Comparison of ENCODE assay signal across 20 cellular contexts in genomic region chr11:107719557-107720304, GRCh38. TPM values are rescaled to one million over a fixed set of nuclear protein-coding genes. Genes with fewer than 3 reads are reported as not detected.
DNase-seq lines count a peak whose midpoint lies in the region; ATAC-seq and TF ChIP-seq lines count a peak whose summit lies in the region.
"Had no signal": no experiment of that assay in that cellular context is flagged by ENCODE, and none has a peak within 500 bp of the region (broad histone marks: within the 10 kb centered on the region; RNA-seq: fewer than 3 reads in every experiment).

No MANE protein-coding gene starts in this region.

- no peak for TF ChIP-seq CTCF in RWPE2 (IDR thresholded peaks at IDR 0.05; ENCODE audit: poor library complexity, severe bottlenecking)
- TF ChIP-seq CTCF in foreskin keratinocyte (conservative IDR thresholded peaks at IDR 0.05): no peak

- no peak overlapping the region for H3K4me3 ChIP-seq in RWPE2 (ENCODE audit: severe bottlenecking)
- H3K4me3 ChIP-seq in skeletal muscle tissue (ENCODE audit: low read length in 3 of 3): peak overlapping the region; percentile 64 to 69 (median 69)
- H3K4me3 ChIP-seq: pancreas had no signal

- H3K9me3 ChIP-seq in RWPE2 (ENCODE audit: severe bottlenecking): no peaks in the 10 kb centered on the region
- H3K9me3 ChIP-seq in skeletal muscle tissue (ENCODE audit: control insufficient read depth in 3 of 3, low read length in 3 of 3): no peaks in the 10 kb centered on the region
- H3K9me3 ChIP-seq: pancreas had no signal

- H3K4me1 ChIP-seq in RWPE2 (ENCODE audit: insufficient read depth, poor library complexity, severe bottlenecking) (peaks cover 9% of the 10 kb centered on the region), foreskin keratinocyte (no peaks in the 10 kb centered on the region), skeletal muscle tissue (ENCODE audit: control insufficient read depth in 3 of 3, insufficient read depth in 3 of 3, low read length in 3 of 3) (peaks cover 23 to 38% (median 30%) of the 10 kb centered on the region in 3 donors)
- H3K4me1 ChIP-seq: pancreas had no signal

- peak; percentile 4 for DNase-seq in NCI-H2227 (lab: John Stamatoyannopoulos, UW; ENCODE audit: unreplicated experiment)
- DNase-seq in NCI-H2227 treated with DMSO at 0.1 percent for 48 hours (lab: John Stamatoyannopoulos, UW): no peak
- no peak for DNase-seq in RWPE2 (ENCODE audit: low spot score)
- DNase-seq in foreskin keratinocyte: peak in 1 of 2 donors; percentile 23
- no peak for DNase-seq in D341Med (ENCODE audit: low spot score)
- no peak for DNase-seq in effector CD4-positive, alpha-beta T cell
- DNase-seq: 8988T; activated gamma-delta T cell treated with Interleukin-2 at 50 U/mL for 16 hours; DMS79 treated with DMSO at 0.1 percent for 48 hours; effector memory CD4-positive, alpha-beta T cell; left cardiac atrium; SHP77 treated with DMSO at 0.1 percent for 48 hours; stimulated activated naive CD4-positive, alpha-beta T cell treated with Interleukin-2 at 50 U/mL for 16 hours; T-helper 17 cell had no signal

- H3K36me3 ChIP-seq in RWPE2 (ENCODE audit: low read depth) (no peaks in the 10 kb centered on the region), skeletal muscle tissue (ENCODE audit: control insufficient read depth in 3 of 3, insufficient read depth in 3 of 3, low read length in 3 of 3) (no peaks in the 10 kb centered on the region)
- H3K36me3 ChIP-seq: pancreas had no signal

- peak; percentile 75 for ATAC-seq in RWPE2 (ENCODE audit: low read depth)
- ATAC-seq in foreskin keratinocyte: peak; percentile 34
- no peak for ATAC-seq in GM21825 (IDR thresholded peaks at IDR 0.05; ENCODE audit: unreplicated experiment)
- ATAC-seq: activated CD4-positive, CD25-positive, alpha-beta regulatory T cell treated with anti-CD3 and anti-CD28 coated beads, Interleukin-2, amount 50 U/mL, for 24 hours; T-helper 17 cell had no signal

- H3K9ac ChIP-seq in skeletal muscle tissue (ENCODE audit: low read depth in 1 of 3, low read length in 3 of 3): peak overlapping the region; percentile 85 to 92 (median 88)

- H3K27me3 ChIP-seq in RWPE2 (ENCODE audit: insufficient read depth, poor library complexity, severe bottlenecking) (no peaks in the 10 kb centered on the region), foreskin keratinocyte (peaks cover 70% of the 10 kb centered on the region), skeletal muscle tissue (ENCODE audit: control insufficient read depth in 3 of 3, insufficient read depth in 3 of 3, low read length in 3 of 3) (no peaks in the 10 kb centered on the region)
- H3K27me3 ChIP-seq: pancreas had no signal

- no peak overlapping the region for H3K27ac ChIP-seq in RWPE2 (ENCODE audit: poor library complexity, severe bottlenecking)
- no peak overlapping the region for H3K27ac ChIP-seq in foreskin keratinocyte
- H3K27ac ChIP-seq in skeletal muscle tissue (ENCODE audit: low read depth, low read length): peak overlapping the region; percentile 99
- H3K27ac ChIP-seq: C4-2B, pancreas had no signal

RNA-seq across cellular contexts. Expression of gene SLN, which starts 7.9 kb away (rescaled TPM):
- total RNA-seq in foreskin keratinocyte (not detected in 2 replicates), skeletal muscle tissue (2,012 TPM)
- not detected in 2 replicates for polyA plus RNA-seq in foreskin keratinocyte
- total RNA-seq: mucosa of gallbladder, pancreas, T-helper 17 cell had no signal

Comparison
In these comparisons a context has a peak if more than half of its experiments do, and no peak if none do; other contexts are left out.
1. RNA of gene SLN, which starts 7.9 kb away (total RNA-seq): 2,012 TPM in skeletal muscle tissue (single experiment); not detected in foreskin keratinocyte; every median in the first group is over 1,000 times any median in the second.